Comparison of ENCODE assay signal across 8 cellular contexts in the genomic region with DNA sequence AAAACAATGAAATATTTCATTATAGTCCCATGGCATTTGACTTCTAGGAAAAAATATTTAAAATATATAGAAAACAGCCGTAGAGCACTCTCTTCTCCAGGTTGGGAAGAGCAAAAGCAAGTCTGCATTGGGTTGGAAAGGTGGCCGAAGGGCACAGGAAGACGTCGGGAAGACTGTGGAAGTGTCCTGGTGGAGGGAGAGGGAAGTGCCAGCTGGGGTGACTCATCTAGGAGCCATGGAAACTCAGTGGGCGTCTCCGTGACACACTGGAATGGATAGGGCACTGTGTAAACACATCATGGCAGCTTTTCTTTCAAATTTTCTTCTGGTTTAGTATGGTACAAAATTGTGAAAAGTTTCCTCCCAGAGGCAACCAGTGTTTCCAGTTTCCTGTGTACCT. TPM values are rescaled to one million over a fixed set of nuclear protein-coding genes. Genes with fewer than 3 reads are reported as not detected.
DNase-seq lines count a peak whose midpoint lies in the region; ATAC-seq, FAIRE-seq and TF ChIP-seq lines count a peak whose summit lies in the region.

No MANE protein-coding gene starts in this region.

- no peak for FAIRE-seq in GM12891 (lab: Jason Lieb, UNC)

- no TSS peak for BruUV-seq in A673 (replicated peaks; lab: Mats Ljungman, UMichigan)

- H3K27ac Mint-ChIP-seq in activated CD4-positive, alpha-beta T cell treated with anti-CD3 and anti-CD28 coated beads, Interleukin-2, amount 10 ng/mL, durations not matched to agents 7 days and 5 days = no peak overlapping the region

- WGBS in upper lobe of left lung, 2 donors = 28 to 31% methylated on average over 6 of the region's 6 CpGs

- peak; percentile 50 for TF ChIP-seq CTCF in A673 (conservative IDR thresholded peaks at IDR 0.05; ENCODE audit: low read depth, low read length)
- peak; percentile 59 for TF ChIP-seq CTCF in HFF-Myc (IDR thresholded peaks at IDR 0.05; ENCODE audit: low read depth, low read length, missing control alignments)
- TF ChIP-seq CTCF in brain microvascular endothelial cell (IDR thresholded peaks at IDR 0.05; ENCODE audit: low read depth, low read length, missing control alignments) = peak; percentile 81
- peak; percentile 58 to 85 (median 60) for TF ChIP-seq CTCF in upper lobe of left lung (IDR thresholded peaks at IDR 0.05)

- H3K9me3 Mint-ChIP-seq in activated CD4-positive, alpha-beta T cell treated with anti-CD3 and anti-CD28 coated beads, Interleukin-2, amount 10 ng/mL, durations not matched to agents 7 days and 5 days = no peaks in the 10 kb centered on the region

- H3K9me3 ChIP-seq in A673 (ENCODE audit: low read depth, low read length, poor library complexity, severe bottlenecking) (no peaks in the 10 kb centered on the region), upper lobe of left lung (no peaks in the 10 kb centered on the region)

- intact Hi-C loops in A673 (cut with micrococcal nuclease; ENCODE audit: unreplicated experiment) = no loop called here

- H3K4me3 ChIP-seq in A673 (ENCODE audit: low read depth, low read length, poor library complexity, severe bottlenecking) (no peak overlapping the region), HFF-Myc (replicated peaks; ENCODE audit: low read depth, low read length) (no peak overlapping the region), brain microvascular endothelial cell (ENCODE audit: low read depth, low read length) (no peak overlapping the region), upper lobe of left lung (no peak overlapping the region)

- CTCF ChIA-PET in A673 (lab: Charles Lee) = no interaction called here
- CTCF ChIA-PET in activated CD4-positive, alpha-beta T cell treated with anti-CD3 and anti-CD28 coated beads, Interleukin-2, amount 10 ng/mL, durations not matched to agents 7 days and 5 days (lab: Charles Lee) = interaction anchor here (1.0 to 1.2 kb wide), 2 partner anchors 9 to 15 kb away, joined by 3 to 5 read pairs; no protein-coding TSS in a partner anchor

- H3K27me3 ChIP-seq in A673 (replicated peaks; ENCODE audit: insufficient read depth, low read depth, low read length, poor library complexity) (no peaks in the 10 kb centered on the region), brain microvascular endothelial cell (replicated peaks) (no peaks in the 10 kb centered on the region), upper lobe of left lung (no peaks in the 10 kb centered on the region)

- peak; percentile 92 to 93 for ATAC-seq in upper lobe of left lung (ENCODE audit: low FRiP score in 2 of 2)

- H3K4me1 Mint-ChIP-seq in activated CD4-positive, alpha-beta T cell treated with anti-CD3 and anti-CD28 coated beads, Interleukin-2, amount 10 ng/mL, durations not matched to agents 7 days and 5 days = peaks cover 17% of the 10 kb centered on the region

- peaks cover 58% of the 10 kb centered on the region for H3K36me3 ChIP-seq in A673 (ENCODE audit: insufficient read depth, low read length, poor library complexity, severe bottlenecking)
- peaks cover 40% of the 10 kb centered on the region for H3K36me3 ChIP-seq in brain microvascular endothelial cell (replicated peaks)
- peaks cover 17 to 71% (median 45%) of the 10 kb centered on the region in 4 donors for H3K36me3 ChIP-seq in upper lobe of left lung

- H3K4me1 ChIP-seq in A673 (ENCODE audit: insufficient read depth, low read length, poor library complexity, severe bottlenecking) (peaks cover 35% of the 10 kb centered on the region), upper lobe of left lung (peaks cover 27 to 39% (median 32%) of the 10 kb centered on the region in 4 donors)

- H3K36me3 Mint-ChIP-seq in activated CD4-positive, alpha-beta T cell treated with anti-CD3 and anti-CD28 coated beads, Interleukin-2, amount 10 ng/mL, durations not matched to agents 7 days and 5 days (ENCODE audit: low read depth) = peaks cover 42% of the 10 kb centered on the region

- peak; percentile 83 for DNase-seq in A673 (ENCODE audit: low spot score)
- peak; percentile 75 for DNase-seq in HFF-Myc (ENCODE audit: extremely low read depth, low read depth)
- DNase-seq in brain microvascular endothelial cell = peak; percentile 72
- peak; percentile 89 for DNase-seq in kidney tubule cell (ENCODE audit: low spot score)
- DNase-seq in upper lobe of left lung = peak in 1 of 2 donors; percentile 82
- DNase-seq in activated CD4-positive, alpha-beta T cell treated with anti-CD3 and anti-CD28 coated beads for 1 hour = no peak
- no peak for DNase-seq in activated CD4-positive, alpha-beta T cell treated with anti-CD3 and anti-CD28 coated beads, Interleukin-2, amount 10 ng/mL, durations not matched to agents 7 days and 5 days
- no peak for DNase-seq in GM12891 (ENCODE audit: insufficient read length, low spot score)

- POLR2A ChIA-PET in A673 (lab: Charles Lee; ENCODE audit: low non-redundant PET) = interaction anchor here (0.6 kb wide), 1 partner anchor 15 kb away, joined by 7 read pairs; no protein-coding TSS in a partner anchor
- POLR2A ChIA-PET in activated CD4-positive, alpha-beta T cell treated with anti-CD3 and anti-CD28 coated beads, Interleukin-2, amount 10 ng/mL, durations not matched to agents 7 days and 5 days (lab: Charles Lee) = no interaction called here

- H3K4me3 Mint-ChIP-seq in activated CD4-positive, alpha-beta T cell treated with anti-CD3 and anti-CD28 coated beads, Interleukin-2, amount 10 ng/mL, durations not matched to agents 7 days and 5 days = no peak overlapping the region

- TF ChIP-seq POLR2A in upper lobe of left lung (IDR thresholded peaks at IDR 0.05) (no peak), GM12891 (IDR thresholded peaks at IDR 0.05; ENCODE audit: low read depth, low read length) (no peak)

- no peaks in the 10 kb centered on the region for H3K27me3 Mint-ChIP-seq in activated CD4-positive, alpha-beta T cell treated with anti-CD3 and anti-CD28 coated beads, Interleukin-2, amount 10 ng/mL, durations not matched to agents 7 days and 5 days

- in situ Hi-C loops in brain microvascular endothelial cell (cut with HindIII; ENCODE audit: low pct_ligation_motif_present, low sequenced_read_pairs) = no loop called here

- no peak for TF ChIP-seq EP300 in upper lobe of left lung (IDR thresholded peaks at IDR 0.05)

- H3K27ac ChIP-seq in A673 (ENCODE audit: low read depth, low read length, poor library complexity, severe bottlenecking) (peak overlapping the region; percentile 22), brain microvascular endothelial cell (no peak overlapping the region), upper lobe of left lung (peak overlapping the region in 3 of 4 donors; percentile 48 to 77 (median 59))

TF ChIP-seq in GM12891, 5 proteins besides CTCF, POLR2A, EP300 and RAD21:
- TF ChIP-seq PAX5 (IDR thresholded peaks at IDR 0.05; ENCODE audit: insufficient read depth, low read length, severe bottlenecking) (no peak), POU2F2 (IDR thresholded peaks at IDR 0.05; ENCODE audit: low read depth, low read length) (no peak), POLR2AphosphoS5 (IDR thresholded peaks at IDR 0.05; ENCODE audit: low read depth, low read length) (no peak), TAF1 (IDR thresholded peaks at IDR 0.05; ENCODE audit: low read depth, low read length) (no peak), SPI1 (IDR thresholded peaks at IDR 0.05; ENCODE audit: low read depth, low read length) (no peak)

RNA-seq across cellular contexts. Expression of a gene that starts 12.7 kb away (rescaled TPM):
- 88.2 and 96.2 TPM in 2 replicates for total RNA-seq in A673 (2021)
- 100 to 1,000 TPM in 2 of 6 donors, 10 to 100 TPM in 4; 57.9 to 176 (median 73.6) TPM for total RNA-seq in upper lobe of left lung
- 10 to 100 TPM; 68.5 to 77.1 TPM for total RNA-seq in activated CD4-positive, alpha-beta T cell treated with anti-CD3 and anti-CD28 coated beads, Interleukin-2, amount 10 ng/mL, durations not matched to agents 7 days and 5 days
- polyA plus RNA-seq in GM12891 (2012; ENCODE audit: low read depth, missing spikeins) = 26.0 TPM

RNA-seq across cellular contexts. Expression of a gene that starts 17.7 kb away (rescaled TPM):
- total RNA-seq in A673 (2021) = 53.1 and 54.2 TPM in 2 replicates
- total RNA-seq in upper lobe of left lung = 10 to 100 TPM; 47.1 to 84.8 (median 67.3) TPM
- total RNA-seq in activated CD4-positive, alpha-beta T cell treated with anti-CD3 and anti-CD28 coated beads, Interleukin-2, amount 10 ng/mL, durations not matched to agents 7 days and 5 days = 10 to 100 TPM; 56.4 to 61.8 TPM
- polyA plus RNA-seq in GM12891 (2012; ENCODE audit: low read depth, missing spikeins) = 30.2 TPM

RNA-seq across cellular contexts. Expression of a gene that starts 36.7 kb away (rescaled TPM):
- total RNA-seq in A673 (2021) = 143 and 152 TPM in 2 replicates
- total RNA-seq in upper lobe of left lung = 10 to 100 TPM in 5 of 6 donors, 1 to 10 TPM in 1; 9.4 to 60.3 (median 24.1) TPM
- total RNA-seq in activated CD4-positive, alpha-beta T cell treated with anti-CD3 and anti-CD28 coated beads, Interleukin-2, amount 10 ng/mL, durations not matched to agents 7 days and 5 days = 10 to 100 TPM; 83.0 to 88.9 TPM
- polyA plus RNA-seq in GM12891 (2012; ENCODE audit: low read depth, missing spikeins) = 74.5 TPM

RNA-seq across cellular contexts. Expression of a gene that starts 37.4 kb away (rescaled TPM):
- total RNA-seq in A673 (2021) (104 and 110 TPM in 2 replicates), upper lobe of left lung (100 to 1,000 TPM; 191 to 436 (median 275) TPM)
- total RNA-seq in activated CD4-positive, alpha-beta T cell treated with anti-CD3 and anti-CD28 coated beads, Interleukin-2, amount 10 ng/mL, durations not matched to agents 7 days and 5 days = 100 to 1,000 TPM; 582 to 702 TPM
- polyA plus RNA-seq in GM12891 (2012; ENCODE audit: low read depth, missing spikeins) = 42.1 TPM

Comparison
In these comparisons a context has a peak if more than half of its experiments do, and no peak if none do; other contexts are left out.
1. DNase-seq: peak in A673 (single experiment), HFF-Myc (single experiment), brain microvascular endothelial cell (single experiment) and kidney tubule cell (single experiment); none in activated CD4-positive, alpha-beta T cell treated with anti-CD3 and anti-CD28 coated beads for 1 hour (single experiment), activated CD4-positive, alpha-beta T cell treated with anti-CD3 and anti-CD28 coated beads, Interleukin-2, amount 10 ng/mL, durations not matched to agents 7 days and 5 days (single experiment) and GM12891 (single experiment).
2. Peak in every context shown above with its lines, with median percentiles within 50 percentile points of each other: CTCF ChIP-seq.